7 cellular contexts compared by ENCODE assay signal in genomic region chr7:28868700-28869099, GRCh38.
"Had no signal": no experiment of that assay in that cellular context is flagged by ENCODE, and none has a peak within 500 bp of the region (broad histone marks: within the 10 kb centered on the region; RNA-seq: fewer than 3 reads in every experiment).

No MANE protein-coding gene starts in this region.

- H3K4me3 ChIP-seq: GM12878 had no signal

- ATAC-seq: GM12878 had no signal

- DNase-seq: GDM1, GF-D8 had no signal

- FAIRE-seq: GM12891, GM12892, GM18507, GM19239 had no signal
